ENCODE assay signal across 12 cellular contexts in the genomic region with DNA sequence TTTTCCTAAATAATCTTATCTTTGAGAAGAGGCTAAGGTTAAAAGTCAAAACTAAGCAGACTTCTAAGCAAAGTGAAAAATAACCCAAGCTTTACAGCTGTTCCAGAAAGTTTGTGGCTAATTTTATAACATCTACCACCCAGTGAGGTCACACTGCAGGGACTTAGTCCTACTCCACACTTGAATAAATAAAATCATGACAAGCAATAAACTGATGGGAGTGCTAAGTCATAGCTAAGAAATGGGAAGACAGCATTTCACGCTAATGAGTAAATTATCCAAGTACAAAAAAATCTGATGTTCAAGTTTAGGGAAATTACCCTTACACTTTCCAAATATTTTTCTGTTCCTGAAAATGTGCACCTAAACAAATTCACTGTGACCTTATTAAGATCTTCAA. TPM values are rescaled to one million over a fixed set of nuclear protein-coding genes. Genes with fewer than 3 reads are reported as not detected.
A peak's percentile ranks its signal among the peaks of the same experiment; 100 is the strongest.
DNase-seq lines count a peak whose midpoint lies in the region; ATAC-seq and TF ChIP-seq lines count a peak whose summit lies in the region.
"Had no signal": no experiment of that assay in that cellular context is flagged by ENCODE, and none has a peak within 500 bp of the region (broad histone marks: within the 10 kb centered on the region; RNA-seq: fewer than 3 reads in every experiment).

No MANE protein-coding gene starts in this region.

- POLR2A ChIA-PET in A673 (lab: Charles Lee; ENCODE audit: low non-redundant PET), result no interaction called here

- no peaks in the 10 kb centered on the region for H4K20me1 ChIP-seq in GM23248 (ENCODE audit: insufficient read depth)

- no peaks in the 10 kb centered on the region for H3K9me2 ChIP-seq in GM23248 (ENCODE audit: insufficient read depth)

- no peaks in the 10 kb centered on the region for H3K79me2 ChIP-seq in GM23248 (ENCODE audit: insufficient read depth)

- CTCF ChIA-PET in A673 (lab: Charles Lee), result no interaction called here

- H3K36me3 Mint-ChIP-seq in stimulated activated memory B cell treated with anti-CD40 and anti-IgM and Interleukin-4, amounts not matched to agents 10 μg/mL and 1 μg/mL and 100 μg/mL, for 72 hours, result peaks cover 23% of the 10 kb centered on the region
- H3K36me3 Mint-ChIP-seq in effector memory CD8-positive, alpha-beta T cell (ENCODE audit: insufficient read depth), result no peaks in the 10 kb centered on the region

- peak overlapping the region; percentile 48 for H3K4me2 ChIP-seq in GM23248 (ENCODE audit: unreplicated experiment)

- no peaks in the 10 kb centered on the region for H3K9me3 ChIP-seq in GM23248 (ENCODE audit: low read depth)
- H3K9me3 ChIP-seq in left lung, result no peaks in the 10 kb centered on the region
- no peaks in the 10 kb centered on the region for H3K9me3 ChIP-seq in A673 (ENCODE audit: low read depth, low read length, poor library complexity, severe bottlenecking)

- TF ChIP-seq CTCF in choroid plexus epithelial cell (conservative IDR thresholded peaks at IDR 0.05; ENCODE audit: low read depth, low read length) (no peak), left lung (IDR thresholded peaks at IDR 0.05) (no peak), A673 (conservative IDR thresholded peaks at IDR 0.05; ENCODE audit: low read depth, low read length) (no peak)

- no peak overlapping the region for H3K9ac ChIP-seq in GM23248

- in situ Hi-C loops in GM23248 (cut with MboI), result no loop called here

- intact Hi-C loops in left lung (cut with DNase I) (no loop called here), A673 (cut with micrococcal nuclease; ENCODE audit: unreplicated experiment) (no loop called here)

- ATAC-seq in left lung, result peak; percentile 34
- no peak for ATAC-seq in stimulated activated memory B cell treated with anti-CD40 and anti-IgM and Interleukin-4, amounts not matched to agents 10 μg/mL and 1 μg/mL and 100 μg/mL, for 72 hours
- ATAC-seq in effector memory CD8-positive, alpha-beta T cell (replicated peaks), result no peak
- ATAC-seq in HG02798 (IDR thresholded peaks at IDR 0.05; ENCODE audit: poor library complexity, unreplicated experiment), result no peak

- DNase-seq in GM23248 (peak; percentile 48), choroid plexus epithelial cell (ENCODE audit: low read depth) (peak; percentile 26), left lung (no peak), A673 (ENCODE audit: low spot score) (no peak), iPS-NIHi11 (ENCODE audit: low spot score) (no peak)
- DNase-seq in effector memory CD8-positive, alpha-beta T cell, result no peak
- DNase-seq: activated CD4-positive, alpha-beta T cell treated with anti-CD3 and anti-CD28 coated beads for 1 hour; activated gamma-delta T cell; retina had no signal

- no peak overlapping the region for H3K4me3 Mint-ChIP-seq in stimulated activated memory B cell treated with anti-CD40 and anti-IgM and Interleukin-4, amounts not matched to agents 10 μg/mL and 1 μg/mL and 100 μg/mL, for 72 hours
- no peak overlapping the region for H3K4me3 Mint-ChIP-seq in effector memory CD8-positive, alpha-beta T cell

- H3K27me3 ChIP-seq in GM23248 (replicated peaks; ENCODE audit: insufficient read depth) (no peaks in the 10 kb centered on the region), left lung (no peaks in the 10 kb centered on the region), A673 (replicated peaks; ENCODE audit: insufficient read depth, low read depth, low read length, poor library complexity) (no peaks in the 10 kb centered on the region)

- WGBS in GM23248 (ENCODE audit: low coverage in 1 of 2, low lambda C conversion rate in 2 of 2, missing lambda C conversion rate in 2 of 2), 2 experiments, result 32 to 47% methylated on average over 1 of the region's 1 CpG

- H3K4me1 ChIP-seq in GM23248 (ENCODE audit: insufficient read depth) (peaks cover 20% of the 10 kb centered on the region), left lung (peaks cover 23 to 25% of the 10 kb centered on the region in 2 donors), A673 (ENCODE audit: insufficient read depth, low read length, poor library complexity, severe bottlenecking) (peaks cover 8% of the 10 kb centered on the region)

- peak overlapping the region; percentile 14 for H3K27ac Mint-ChIP-seq in stimulated activated memory B cell treated with anti-CD40 and anti-IgM and Interleukin-4, amounts not matched to agents 10 μg/mL and 1 μg/mL and 100 μg/mL, for 72 hours
- no peak overlapping the region for H3K27ac Mint-ChIP-seq in effector memory CD8-positive, alpha-beta T cell

- H3K4me3 ChIP-seq in GM23248, result no peak overlapping the region
- H3K4me3 ChIP-seq in choroid plexus epithelial cell (ENCODE audit: low read depth, low read length), result no peak overlapping the region
- H3K4me3 ChIP-seq in left lung, result no peak overlapping the region
- H3K4me3 ChIP-seq in A673 (ENCODE audit: low read depth, low read length, poor library complexity, severe bottlenecking), result no peak overlapping the region
- H3K4me3 ChIP-seq: SK-N-MC had no signal

- H3F3A ChIP-seq in GM23248 (ENCODE audit: insufficient read depth), result peaks cover 9% of the 10 kb centered on the region; the same call in 1 of the 2 replicates

- peaks cover 51% of the 10 kb centered on the region for H3K4me1 Mint-ChIP-seq in stimulated activated memory B cell treated with anti-CD40 and anti-IgM and Interleukin-4, amounts not matched to agents 10 μg/mL and 1 μg/mL and 100 μg/mL, for 72 hours
- H3K4me1 Mint-ChIP-seq in effector memory CD8-positive, alpha-beta T cell (ENCODE audit: low read depth in 2 of 2), result no peaks in the 10 kb centered on the region

- peak overlapping the region; percentile 34 for H2AFZ ChIP-seq in GM23248

- BruUV-seq in A673 (replicated peaks; lab: Mats Ljungman, UMichigan), result no TSS peak

- H3K36me3 ChIP-seq in GM23248 (ENCODE audit: low read depth) (no peaks in the 10 kb centered on the region), left lung (no peaks in the 10 kb centered on the region), A673 (ENCODE audit: insufficient read depth, low read length, poor library complexity, severe bottlenecking) (no peaks in the 10 kb centered on the region)

- H3K27me3 Mint-ChIP-seq in stimulated activated memory B cell treated with anti-CD40 and anti-IgM and Interleukin-4, amounts not matched to agents 10 μg/mL and 1 μg/mL and 100 μg/mL, for 72 hours, result no peaks in the 10 kb centered on the region
- H3K27me3 Mint-ChIP-seq in effector memory CD8-positive, alpha-beta T cell, result no peaks in the 10 kb centered on the region

- H3K27ac ChIP-seq in GM23248 (no peak overlapping the region), left lung (peak overlapping the region; percentile 67 to 80), A673 (ENCODE audit: low read depth, low read length, poor library complexity, severe bottlenecking) (no peak overlapping the region)
- H3K27ac ChIP-seq: SK-N-MC had no signal

- H3K9me3 Mint-ChIP-seq in stimulated activated memory B cell treated with anti-CD40 and anti-IgM and Interleukin-4, amounts not matched to agents 10 μg/mL and 1 μg/mL and 100 μg/mL, for 72 hours, result no peaks in the 10 kb centered on the region
- peaks cover 0 to 8% of the 10 kb centered on the region in 2 donors for H3K9me3 Mint-ChIP-seq in effector memory CD8-positive, alpha-beta T cell

RNA-seq across cellular contexts. Expression of a gene that starts 47.7 kb away (rescaled TPM):
- 2.1 and 2.4 TPM in 2 replicates for total RNA-seq in GM23248 (2014; rRNA removed; shearing (Covaris generic))
- 1.1 and 1.4 TPM in 2 replicates for polyA plus RNA-seq in GM23248 (2016; fragmentation: Nextera tagmentation; extraction: Ambion mirVana)
- total RNA-seq in left lung (10 to 100 TPM; 21.9 to 24.0 TPM), A673 (2021) (1.9 and 2.4 TPM in 2 replicates)

Comparison
In these comparisons a context has a peak if more than half of its experiments do, and no peak if none do; other contexts are left out.
1. DNase-seq: peak in GM23248 (single experiment) and choroid plexus epithelial cell (single experiment); none in left lung (0 of 2), A673 (single experiment), iPS-NIHi11 (single experiment) and effector memory CD8-positive, alpha-beta T cell (0 of 3).
2. H3K27ac ChIP-seq: peak in left lung (2 of 2); none in GM23248 (single experiment) and A673 (single experiment).